Comparison of ENCODE assay signal across 1 cellular context in the genomic region with DNA sequence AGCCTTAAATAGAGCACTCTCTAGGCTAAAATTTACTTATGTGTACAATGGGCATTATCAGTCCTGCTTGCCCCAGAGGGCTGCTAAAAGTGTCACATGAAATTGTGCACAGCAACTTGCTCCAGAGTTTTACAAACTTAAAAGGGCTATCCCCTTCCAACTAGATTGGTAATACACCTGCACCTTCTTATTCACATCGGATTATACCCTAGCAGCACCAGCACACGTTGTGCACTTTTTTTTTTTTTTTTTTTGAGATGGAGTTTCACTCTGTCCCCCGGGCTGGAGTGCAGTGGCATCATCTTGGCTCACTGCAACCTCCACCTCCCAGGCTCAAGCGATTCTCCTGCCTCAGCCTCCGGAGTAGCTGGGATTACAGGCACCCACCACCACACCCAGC.
TF ChIP-seq lines count a peak whose summit lies in the region.

No MANE protein-coding gene starts in this region.

TF ChIP-seq in HEK293T, 16 proteins besides CTCF, POLR2A, EP300 and RAD21:
- TF ChIP-seq ZNF384 (IDR thresholded peaks at IDR 0.05) = peak; percentile 64; the same call in 1 of the 2 replicates
